21 cellular contexts compared by ENCODE assay signal in genomic region chr6:138912308-138912707, GRCh38.
DNase-seq lines count a peak whose midpoint lies in the region; ATAC-seq and TF ChIP-seq lines count a peak whose summit lies in the region.
"Had no signal": no experiment of that assay in that cellular context is flagged by ENCODE, and none has a peak within 500 bp of the region (broad histone marks: within the 10 kb centered on the region; RNA-seq: fewer than 3 reads in every experiment).

No MANE protein-coding gene starts in this region.

- DNase-seq in GM12865 (ENCODE audit: low read depth) (peak; percentile 47), NCI-H446 treated with DMSO at 0.1 percent for 48 hours (lab: John Stamatoyannopoulos, UW) (no peak), cerebellum (ENCODE audit: low spot score) (no peak)
- DNase-seq in stimulated activated effector memory CD8-positive, alpha-beta T cell treated with anti-CD3 and anti-CD28 coated beads, Interleukin-12 subunit alpha, Interleukin-12 subunit beta, amount 100 ng/mL, for 72 hours (ENCODE audit: low spot score in 2 of 2), result no peak
- no peak for DNase-seq in stimulated activated CD4-positive, alpha-beta T cell treated with anti-CD3 and anti-CD28 coated beads, Interleukin-12 subunit alpha, Interleukin-12 subunit beta, amount 100 ng/mL, for 4 hours
- DNase-seq: ACHN; CD8-positive, alpha-beta T cell; NCI-H1105; NCI-H146; NCI-H2029; NCI-H2227 treated with DMSO at 0.1 percent for 48 hours; NCI-H510A treated with DMSO at 0.1 percent for 48 hours; NCI-H748 treated with DMSO at 0.1 percent for 48 hours; SIG-M5; SK-N-SH had no signal

- H3K9me3 Mint-ChIP-seq in stimulated activated effector memory CD8-positive, alpha-beta T cell treated with anti-CD3 and anti-CD28 coated beads, Interleukin-12 subunit alpha, Interleukin-12 subunit beta, amount 100 ng/mL, for 72 hours, result no peaks in the 10 kb centered on the region
- H3K9me3 Mint-ChIP-seq: CD8-positive, alpha-beta T cell; GM23338; IgD-negative memory B cell had no signal

- peaks cover 100% of the 10 kb centered on the region for H3K36me3 Mint-ChIP-seq in stimulated activated effector memory CD8-positive, alpha-beta T cell treated with anti-CD3 and anti-CD28 coated beads, Interleukin-12 subunit alpha, Interleukin-12 subunit beta, amount 100 ng/mL, for 72 hours

- no peak for TF ChIP-seq CTCF in GM12865 (IDR thresholded peaks at IDR 0.05; ENCODE audit: insufficient read depth, low read depth, low read length, missing control alignments)

- peak overlapping the region; percentile 50 for H3K27ac Mint-ChIP-seq in stimulated activated effector memory CD8-positive, alpha-beta T cell treated with anti-CD3 and anti-CD28 coated beads, Interleukin-12 subunit alpha, Interleukin-12 subunit beta, amount 100 ng/mL, for 72 hours
- H3K27ac Mint-ChIP-seq: GM23338, IgD-negative memory B cell had no signal

- no peaks in the 10 kb centered on the region for H3K4me1 Mint-ChIP-seq in stimulated activated effector memory CD8-positive, alpha-beta T cell treated with anti-CD3 and anti-CD28 coated beads, Interleukin-12 subunit alpha, Interleukin-12 subunit beta, amount 100 ng/mL, for 72 hours
- H3K4me1 Mint-ChIP-seq: GM23338 had no signal

- ATAC-seq in GM18502 (IDR thresholded peaks at IDR 0.05; ENCODE audit: poor library complexity, unreplicated experiment) (peak; percentile 51), HG02981 (IDR thresholded peaks at IDR 0.05; ENCODE audit: unreplicated experiment) (peak; percentile 49)
- no peak for ATAC-seq in stimulated activated effector memory CD8-positive, alpha-beta T cell treated with anti-CD3 and anti-CD28 coated beads, Interleukin-12 subunit alpha, Interleukin-12 subunit beta, amount 100 ng/mL, for 72 hours
- ATAC-seq: CD8-positive, alpha-beta T cell; GM23338 had no signal

- no peak overlapping the region for H3K4me3 ChIP-seq in GM12865 (ENCODE audit: low read depth, low read length)
- H3K4me3 ChIP-seq: BLaER1 treated with 17β-estradiol and CSF1 and Interleukin-3, amounts not matched to agents 10 nM and 100 nM; GM23338; HAP-1 had no signal

- H3K4me3 Mint-ChIP-seq in stimulated activated effector memory CD8-positive, alpha-beta T cell treated with anti-CD3 and anti-CD28 coated beads, Interleukin-12 subunit alpha, Interleukin-12 subunit beta, amount 100 ng/mL, for 72 hours, result no peak overlapping the region
- H3K4me3 Mint-ChIP-seq: CD8-positive, alpha-beta T cell; GM23338; IgD-negative memory B cell had no signal
